In the genomic region with DNA sequence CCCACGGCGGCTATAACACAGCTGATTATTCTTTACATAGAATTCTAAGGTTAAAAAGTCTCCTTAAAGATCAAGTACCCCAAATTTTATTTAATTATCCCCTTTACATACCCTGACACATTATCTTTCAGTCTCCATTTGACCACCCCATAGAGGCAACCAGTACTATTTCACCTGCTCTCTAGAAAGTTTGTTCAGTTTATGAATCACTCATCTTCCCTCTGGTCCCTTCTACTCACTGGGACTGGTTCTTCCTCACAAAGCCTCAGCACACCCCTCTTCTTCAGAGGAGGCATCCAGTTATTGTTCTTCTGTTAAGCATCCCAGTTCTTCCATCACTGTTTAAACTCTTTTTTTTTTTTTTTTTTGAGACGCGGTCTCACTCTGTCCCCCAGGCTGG, we compare ENCODE assay signal across 30 cellular contexts. TPM values are rescaled to one million over a fixed set of nuclear protein-coding genes. Genes with fewer than 3 reads are reported as not detected.
DNase-seq lines count a peak whose midpoint lies in the region; ATAC-seq and TF ChIP-seq lines count a peak whose summit lies in the region.
"Had no signal": no experiment of that assay in that cellular context is flagged by ENCODE, and none has a peak within 500 bp of the region (broad histone marks: within the 10 kb centered on the region; RNA-seq: fewer than 3 reads in every experiment).

No MANE protein-coding gene starts in this region.

- H3K4me1 Mint-ChIP-seq in activated naive CD4-positive, alpha-beta T cell treated with anti-CD3 and anti-CD28 coated beads, Interleukin-2, amount 10 ng/mL, durations not matched to agents 7 days and 5 days, result peaks cover 52% of the 10 kb centered on the region
- H3K4me1 Mint-ChIP-seq in T-helper 17 cell, result peaks cover 19% of the 10 kb centered on the region
- peaks cover 9 to 19% of the 10 kb centered on the region in 2 donors for H3K4me1 Mint-ChIP-seq in effector memory CD8-positive, alpha-beta T cell (ENCODE audit: low read depth in 2 of 2)
- H3K4me1 Mint-ChIP-seq in stimulated activated naive CD8-positive, alpha-beta T cell treated with anti-CD3 and anti-CD28 coated beads, Interleukin-15, Interleukin-2, amounts not matched to agents 100 ng/mL and 50 ng/mL, for 24 hours (ENCODE audit: low read depth), result peaks cover 27% of the 10 kb centered on the region
- H3K4me1 Mint-ChIP-seq in Calu3 (ENCODE audit: low read depth, unreplicated experiment), result no peaks in the 10 kb centered on the region

- no peaks in the 10 kb centered on the region for H3K27me3 Mint-ChIP-seq in activated naive CD4-positive, alpha-beta T cell treated with anti-CD3 and anti-CD28 coated beads, Interleukin-2, amount 10 ng/mL, durations not matched to agents 7 days and 5 days
- H3K27me3 Mint-ChIP-seq in T-helper 17 cell (no peaks in the 10 kb centered on the region), Calu3 (ENCODE audit: unreplicated experiment) (no peaks in the 10 kb centered on the region)
- no peaks in the 10 kb centered on the region for H3K27me3 Mint-ChIP-seq in effector memory CD8-positive, alpha-beta T cell
- no peaks in the 10 kb centered on the region for H3K27me3 Mint-ChIP-seq in stimulated activated naive CD8-positive, alpha-beta T cell treated with anti-CD3 and anti-CD28 coated beads, Interleukin-15, Interleukin-2, amounts not matched to agents 100 ng/mL and 50 ng/mL, for 24 hours

- H3K36me3 Mint-ChIP-seq in activated naive CD4-positive, alpha-beta T cell treated with anti-CD3 and anti-CD28 coated beads, Interleukin-2, amount 10 ng/mL, durations not matched to agents 7 days and 5 days, result peaks cover 14% of the 10 kb centered on the region
- H3K36me3 Mint-ChIP-seq in T-helper 17 cell (ENCODE audit: low read depth) (no peaks in the 10 kb centered on the region), Calu3 (ENCODE audit: insufficient read depth, unreplicated experiment) (no peaks in the 10 kb centered on the region)
- no peaks in the 10 kb centered on the region for H3K36me3 Mint-ChIP-seq in effector memory CD8-positive, alpha-beta T cell (ENCODE audit: insufficient read depth)
- H3K36me3 Mint-ChIP-seq in stimulated activated naive CD8-positive, alpha-beta T cell treated with anti-CD3 and anti-CD28 coated beads, Interleukin-15, Interleukin-2, amounts not matched to agents 100 ng/mL and 50 ng/mL, for 24 hours (ENCODE audit: low read depth), result no peaks in the 10 kb centered on the region

- no TSS peak for BruUV-seq in Calu3 (replicated peaks; lab: Mats Ljungman, UMichigan)

- intact Hi-C loops in Calu3 (cut with micrococcal nuclease; ENCODE audit: unreplicated experiment) (loop anchor here (1.0 kb wide), 2 partner anchors 134 to 239 kb away; no protein-coding TSS in a partner anchor), head of caudate nucleus (cut with DNase I) (no loop called here)

- peaks cover 11% of the 10 kb centered on the region for H3K9me3 Mint-ChIP-seq in activated naive CD4-positive, alpha-beta T cell treated with anti-CD3 and anti-CD28 coated beads, Interleukin-2, amount 10 ng/mL, durations not matched to agents 7 days and 5 days
- no peaks in the 10 kb centered on the region for H3K9me3 Mint-ChIP-seq in effector memory CD8-positive, alpha-beta T cell
- H3K9me3 Mint-ChIP-seq in stimulated activated naive CD8-positive, alpha-beta T cell treated with anti-CD3 and anti-CD28 coated beads, Interleukin-15, Interleukin-2, amounts not matched to agents 100 ng/mL and 50 ng/mL, for 24 hours, result no peaks in the 10 kb centered on the region
- no peaks in the 10 kb centered on the region for H3K9me3 Mint-ChIP-seq in Calu3 (ENCODE audit: low read depth, unreplicated experiment)
- H3K9me3 Mint-ChIP-seq: endodermal cell had no signal

- no peak for DNase-seq in activated naive CD4-positive, alpha-beta T cell treated with anti-CD3 and anti-CD28 coated beads, Interleukin-2, amount 10 ng/mL, durations not matched to agents 7 days and 5 days
- DNase-seq in activated naive CD4-positive, alpha-beta T cell (lab: John Stamatoyannopoulos, UW), result no peak
- DNase-seq in T-helper 17 cell (no peak), HUDEP-2 (lab: John Stamatoyannopoulos, UW; ENCODE audit: unreplicated experiment in 76 of 76) (no peak), Calu3 (no peak), head of caudate nucleus (no peak)
- no peak for DNase-seq in effector memory CD8-positive, alpha-beta T cell
- DNase-seq: activated effector memory CD4-positive, alpha-beta T cell treated with anti-CD3 and anti-CD28 coated beads, Interleukin-2, amount 50 U/mL, for 16 hours; aorta; COR-L47; endodermal cell; foreskin fibroblast; GDM1; heart right ventricle; MG63; NCI-H2029 treated with DMSO at 0.1 percent for 48 hours; NCI-H526; Peyer's patch; right lobe of liver; SHP77 treated with DMSO at 0.1 percent for 48 hours; stimulated activated CD4-positive, alpha-beta T cell treated with anti-CD3 and anti-CD28 coated beads, Interleukin-2, amount 100 ng/mL, for 48 hours; uterus had no signal

- H3K4me3 Mint-ChIP-seq in activated naive CD4-positive, alpha-beta T cell treated with anti-CD3 and anti-CD28 coated beads, Interleukin-2, amount 10 ng/mL, durations not matched to agents 7 days and 5 days, result no peak overlapping the region
- H3K4me3 Mint-ChIP-seq in T-helper 17 cell (no peak overlapping the region), Calu3 (ENCODE audit: low read depth, unreplicated experiment) (no peak overlapping the region)
- H3K4me3 Mint-ChIP-seq in effector memory CD8-positive, alpha-beta T cell, result peak overlapping the region in 1 of 2 donors; percentile 7
- no peak overlapping the region for H3K4me3 Mint-ChIP-seq in stimulated activated naive CD8-positive, alpha-beta T cell treated with anti-CD3 and anti-CD28 coated beads, Interleukin-15, Interleukin-2, amounts not matched to agents 100 ng/mL and 50 ng/mL, for 24 hours
- H3K4me3 Mint-ChIP-seq: endodermal cell had no signal

- CTCF ChIA-PET in activated naive CD4-positive, alpha-beta T cell treated with anti-CD3 and anti-CD28 coated beads, Interleukin-2, amount 10 ng/mL, durations not matched to agents 7 days and 5 days (lab: Charles Lee), result interaction anchor here (1.1 to 2.4 kb wide), 10 partner anchors 11 to 240 kb away, joined by 3 to 16 read pairs (median 4); no protein-coding TSS in a partner anchor
- CTCF ChIA-PET in Calu3 (lab: Charles Lee), result interaction anchor here (0.7 kb wide), 1 partner anchor 57 kb away, joined by 4 read pairs; no protein-coding TSS in a partner anchor

- no peak for ATAC-seq in T-helper 17 cell
- no peak for ATAC-seq in effector memory CD8-positive, alpha-beta T cell (replicated peaks)
- ATAC-seq: esophagus mucosa, heart right ventricle, K562, right lobe of liver had no signal

- H3K27ac Mint-ChIP-seq in activated naive CD4-positive, alpha-beta T cell treated with anti-CD3 and anti-CD28 coated beads, Interleukin-2, amount 10 ng/mL, durations not matched to agents 7 days and 5 days, result peak overlapping the region; percentile 92
- H3K27ac Mint-ChIP-seq in T-helper 17 cell (peak overlapping the region; percentile 83), Calu3 (ENCODE audit: unreplicated experiment) (no peak overlapping the region)
- peak overlapping the region; percentile 6 to 23 for H3K27ac Mint-ChIP-seq in effector memory CD8-positive, alpha-beta T cell
- H3K27ac Mint-ChIP-seq in stimulated activated naive CD8-positive, alpha-beta T cell treated with anti-CD3 and anti-CD28 coated beads, Interleukin-15, Interleukin-2, amounts not matched to agents 100 ng/mL and 50 ng/mL, for 24 hours, result peak overlapping the region; percentile 10
- H3K27ac Mint-ChIP-seq: endodermal cell had no signal

- TF ChIP-seq CTCF in Calu3 (IDR thresholded peaks at IDR 0.05; ENCODE audit: unreplicated experiment), result no peak

- no peaks in the 10 kb centered on the region for H3K9me3 ChIP-seq in T-helper 17 cell (ENCODE audit: control insufficient read depth, low read length, poor library complexity, severe bottlenecking)
- H3K9me3 ChIP-seq: BLaER1, HAP-1, heart right ventricle, MG63, Peyer's patch, right lobe of liver, thoracic aorta, uterus had no signal

RNA-seq across cellular contexts. Expression of a gene that starts 42.8 kb away (rescaled TPM):
- under 1 TPM; 0.42 to 0.50 TPM for total RNA-seq in T-helper 17 cell
- total RNA-seq in Calu3 (2022), result not detected in 2 replicates
- total RNA-seq: aorta, cardiac muscle cell, endodermal cell, esophagus mucosa, K562, Peyer's patch, posterior vena cava, right lobe of liver, thoracic aorta had no signal
